Comparison of ENCODE assay signal across 2 cellular contexts in genomic region chr1:199690520-199690919, GRCh38.
TF ChIP-seq lines count a peak whose summit lies in the region.

No MANE protein-coding gene starts in this region.

TF ChIP-seq in A549, 52 proteins besides CTCF, POLR2A, EP300 and RAD21 (continued from another document):
- TF ChIP-seq RNF2 (IDR thresholded peaks at IDR 0.05; ENCODE audit: borderline replicate concordance, low read depth) (no peak), MAZ (IDR thresholded peaks at IDR 0.05; ENCODE audit: borderline replicate concordance, low read depth, low read length) (no peak), PBX3 (IDR thresholded peaks at IDR 0.05) (no peak), HEYL (CRISPR knock-in tag; IDR thresholded peaks at IDR 0.05) (no peak), FOSB (CRISPR knock-in tag; IDR thresholded peaks at IDR 0.05) (no peak), TP53 (CRISPR knock-in tag; IDR thresholded peaks at IDR 0.05) (no peak), HDAC2 (IDR thresholded peaks at IDR 0.05) (no peak), HOXB13 (CRISPR knock-in tag; IDR thresholded peaks at IDR 0.05; ENCODE audit: low read depth) (no peak), ZFP36 (IDR thresholded peaks at IDR 0.05; ENCODE audit: borderline replicate concordance, partially characterized antibody) (no peak), KDM1A (IDR thresholded peaks at IDR 0.05; ENCODE audit: low read depth) (no peak)
- TF ChIP-seq, protein P1, sequence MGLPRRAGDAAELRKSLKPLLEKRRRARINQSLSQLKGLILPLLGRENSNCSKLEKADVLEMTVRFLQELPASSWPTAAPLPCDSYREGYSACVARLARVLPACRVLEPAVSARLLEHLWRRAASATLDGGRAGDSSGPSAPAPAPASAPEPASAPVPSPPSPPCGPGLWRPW (IDR thresholded peaks at IDR 0.05), result no peak
- TF ChIP-seq, protein P2, sequence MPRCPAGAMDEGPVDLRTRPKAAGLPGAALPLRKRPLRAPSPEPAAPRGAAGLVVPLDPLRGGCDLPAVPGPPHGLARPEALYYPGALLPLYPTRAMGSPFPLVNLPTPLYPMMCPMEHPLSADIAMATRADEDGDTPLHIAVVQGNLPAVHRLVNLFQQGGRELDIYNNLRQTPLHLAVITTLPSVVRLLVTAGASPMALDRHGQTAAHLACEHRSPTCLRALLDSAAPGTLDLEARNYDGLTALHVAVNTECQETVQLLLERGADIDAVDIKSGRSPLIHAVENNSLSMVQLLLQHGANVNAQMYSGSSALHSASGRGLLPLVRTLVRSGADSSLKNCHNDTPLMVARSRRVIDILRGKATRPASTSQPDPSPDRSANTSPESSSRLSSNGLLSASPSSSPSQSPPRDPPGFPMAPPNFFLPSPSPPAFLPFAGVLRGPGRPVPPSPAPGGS (IDR thresholded peaks at IDR 0.05), result no peak

TF ChIP-seq in GM23338, 12 proteins besides CTCF, POLR2A, EP300 and RAD21 (continued from another document):
- TF ChIP-seq, protein P3, sequence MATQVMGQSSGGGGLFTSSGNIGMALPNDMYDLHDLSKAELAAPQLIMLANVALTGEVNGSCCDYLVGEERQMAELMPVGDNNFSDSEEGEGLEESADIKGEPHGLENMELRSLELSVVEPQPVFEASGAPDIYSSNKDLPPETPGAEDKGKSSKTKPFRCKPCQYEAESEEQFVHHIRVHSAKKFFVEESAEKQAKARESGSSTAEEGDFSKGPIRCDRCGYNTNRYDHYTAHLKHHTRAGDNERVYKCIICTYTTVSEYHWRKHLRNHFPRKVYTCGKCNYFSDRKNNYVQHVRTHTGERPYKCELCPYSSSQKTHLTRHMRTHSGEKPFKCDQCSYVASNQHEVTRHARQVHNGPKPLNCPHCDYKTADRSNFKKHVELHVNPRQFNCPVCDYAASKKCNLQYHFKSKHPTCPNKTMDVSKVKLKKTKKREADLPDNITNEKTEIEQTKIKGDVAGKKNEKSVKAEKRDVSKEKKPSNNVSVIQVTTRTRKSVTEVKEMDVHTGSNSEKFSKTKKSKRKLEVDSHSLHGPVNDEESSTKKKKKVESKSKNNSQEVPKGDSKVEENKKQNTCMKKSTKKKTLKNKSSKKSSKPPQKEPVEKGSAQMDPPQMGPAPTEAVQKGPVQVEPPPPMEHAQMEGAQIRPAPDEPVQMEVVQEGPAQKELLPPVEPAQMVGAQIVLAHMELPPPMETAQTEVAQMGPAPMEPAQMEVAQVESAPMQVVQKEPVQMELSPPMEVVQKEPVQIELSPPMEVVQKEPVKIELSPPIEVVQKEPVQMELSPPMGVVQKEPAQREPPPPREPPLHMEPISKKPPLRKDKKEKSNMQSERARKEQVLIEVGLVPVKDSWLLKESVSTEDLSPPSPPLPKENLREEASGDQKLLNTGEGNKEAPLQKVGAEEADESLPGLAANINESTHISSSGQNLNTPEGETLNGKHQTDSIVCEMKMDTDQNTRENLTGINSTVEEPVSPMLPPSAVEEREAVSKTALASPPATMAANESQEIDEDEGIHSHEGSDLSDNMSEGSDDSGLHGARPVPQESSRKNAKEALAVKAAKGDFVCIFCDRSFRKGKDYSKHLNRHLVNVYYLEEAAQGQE (IDR thresholded peaks at IDR 0.05; ENCODE audit: unreplicated experiment), result no peak
- TF ChIP-seq, protein P4, sequence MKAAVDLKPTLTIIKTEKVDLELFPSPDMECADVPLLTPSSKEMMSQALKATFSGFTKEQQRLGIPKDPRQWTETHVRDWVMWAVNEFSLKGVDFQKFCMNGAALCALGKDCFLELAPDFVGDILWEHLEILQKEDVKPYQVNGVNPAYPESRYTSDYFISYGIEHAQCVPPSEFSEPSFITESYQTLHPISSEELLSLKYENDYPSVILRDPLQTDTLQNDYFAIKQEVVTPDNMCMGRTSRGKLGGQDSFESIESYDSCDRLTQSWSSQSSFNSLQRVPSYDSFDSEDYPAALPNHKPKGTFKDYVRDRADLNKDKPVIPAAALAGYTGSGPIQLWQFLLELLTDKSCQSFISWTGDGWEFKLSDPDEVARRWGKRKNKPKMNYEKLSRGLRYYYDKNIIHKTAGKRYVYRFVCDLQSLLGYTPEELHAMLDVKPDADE (IDR thresholded peaks at IDR 0.05), result no peak
- no peak for TF ChIP-seq ZNF331 (CRISPR knock-in tag; IDR thresholded peaks at IDR 0.05; ENCODE audit: low read depth)
- TF ChIP-seq, protein P5, sequence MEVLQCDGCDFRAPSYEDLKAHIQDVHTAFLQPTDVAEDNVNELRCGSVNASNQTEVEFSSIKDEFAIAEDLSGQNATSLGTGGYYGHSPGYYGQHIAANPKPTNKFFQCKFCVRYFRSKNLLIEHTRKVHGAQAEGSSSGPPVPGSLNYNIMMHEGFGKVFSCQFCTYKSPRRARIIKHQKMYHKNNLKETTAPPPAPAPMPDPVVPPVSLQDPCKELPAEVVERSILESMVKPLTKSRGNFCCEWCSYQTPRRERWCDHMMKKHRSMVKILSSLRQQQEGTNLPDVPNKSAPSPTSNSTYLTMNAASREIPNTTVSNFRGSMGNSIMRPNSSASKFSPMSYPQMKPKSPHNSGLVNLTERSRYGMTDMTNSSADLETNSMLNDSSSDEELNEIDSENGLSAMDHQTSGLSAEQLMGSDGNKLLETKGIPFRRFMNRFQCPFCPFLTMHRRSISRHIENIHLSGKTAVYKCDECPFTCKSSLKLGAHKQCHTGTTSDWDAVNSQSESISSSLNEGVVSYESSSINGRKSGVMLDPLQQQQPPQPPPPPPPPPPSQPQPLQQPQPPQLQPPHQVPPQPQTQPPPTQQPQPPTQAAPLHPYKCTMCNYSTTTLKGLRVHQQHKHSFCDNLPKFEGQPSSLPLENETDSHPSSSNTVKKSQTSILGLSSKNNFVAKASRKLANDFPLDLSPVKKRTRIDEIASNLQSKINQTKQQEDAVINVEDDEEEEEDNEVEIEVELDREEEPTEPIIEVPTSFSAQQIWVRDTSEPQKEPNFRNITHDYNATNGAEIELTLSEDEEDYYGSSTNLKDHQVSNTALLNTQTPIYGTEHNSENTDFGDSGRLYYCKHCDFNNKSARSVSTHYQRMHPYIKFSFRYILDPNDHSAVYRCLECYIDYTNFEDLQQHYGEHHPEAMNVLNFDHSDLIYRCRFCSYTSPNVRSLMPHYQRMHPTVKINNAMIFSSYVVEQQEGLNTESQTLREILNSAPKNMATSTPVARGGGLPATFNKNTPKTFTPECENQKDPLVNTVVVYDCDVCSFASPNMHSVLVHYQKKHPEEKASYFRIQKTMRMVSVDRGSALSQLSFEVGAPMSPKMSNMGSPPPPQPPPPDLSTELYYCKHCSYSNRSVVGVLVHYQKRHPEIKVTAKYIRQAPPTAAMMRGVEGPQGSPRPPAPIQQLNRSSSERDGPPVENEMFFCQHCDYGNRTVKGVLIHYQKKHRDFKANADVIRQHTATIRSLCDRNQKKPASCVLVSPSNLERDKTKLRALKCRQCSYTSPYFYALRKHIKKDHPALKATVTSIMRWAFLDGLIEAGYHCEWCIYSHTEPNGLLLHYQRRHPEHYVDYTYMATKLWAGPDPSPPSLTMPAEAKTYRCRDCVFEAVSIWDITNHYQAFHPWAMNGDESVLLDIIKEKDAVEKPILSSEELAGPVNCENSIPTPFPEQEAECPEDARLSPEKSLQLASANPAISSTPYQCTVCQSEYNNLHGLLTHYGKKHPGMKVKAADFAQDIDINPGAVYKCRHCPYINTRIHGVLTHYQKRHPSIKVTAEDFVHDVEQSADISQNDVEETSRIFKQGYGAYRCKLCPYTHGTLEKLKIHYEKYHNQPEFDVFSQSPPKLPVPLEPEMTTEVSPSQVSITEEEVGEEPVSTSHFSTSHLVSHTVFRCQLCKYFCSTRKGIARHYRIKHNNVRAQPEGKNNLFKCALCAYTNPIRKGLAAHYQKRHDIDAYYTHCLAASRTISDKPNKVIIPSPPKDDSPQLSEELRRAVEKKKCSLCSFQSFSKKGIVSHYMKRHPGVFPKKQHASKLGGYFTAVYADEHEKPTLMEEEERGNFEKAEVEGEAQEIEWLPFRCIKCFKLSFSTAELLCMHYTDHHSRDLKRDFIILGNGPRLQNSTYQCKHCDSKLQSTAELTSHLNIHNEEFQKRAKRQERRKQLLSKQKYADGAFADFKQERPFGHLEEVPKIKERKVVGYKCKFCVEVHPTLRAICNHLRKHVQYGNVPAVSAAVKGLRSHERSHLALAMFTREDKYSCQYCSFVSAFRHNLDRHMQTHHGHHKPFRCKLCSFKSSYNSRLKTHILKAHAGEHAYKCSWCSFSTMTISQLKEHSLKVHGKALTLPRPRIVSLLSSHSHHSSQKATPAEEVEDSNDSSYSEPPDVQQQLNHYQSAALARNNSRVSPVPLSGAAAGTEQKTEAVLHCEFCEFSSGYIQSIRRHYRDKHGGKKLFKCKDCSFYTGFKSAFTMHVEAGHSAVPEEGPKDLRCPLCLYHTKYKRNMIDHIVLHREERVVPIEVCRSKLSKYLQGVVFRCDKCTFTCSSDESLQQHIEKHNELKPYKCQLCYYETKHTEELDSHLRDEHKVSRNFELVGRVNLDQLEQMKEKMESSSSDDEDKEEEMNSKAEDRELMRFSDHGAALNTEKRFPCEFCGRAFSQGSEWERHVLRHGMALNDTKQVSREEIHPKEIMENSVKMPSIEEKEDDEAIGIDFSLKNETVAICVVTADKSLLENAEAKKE (CRISPR knock-in tag; IDR thresholded peaks at IDR 0.05), result no peak
- no peak for TF ChIP-seq POLR2AphosphoS5 (IDR thresholded peaks at IDR 0.05; ENCODE audit: low read depth)
- TF ChIP-seq JUNB (IDR thresholded peaks at IDR 0.05; ENCODE audit: unreplicated experiment), result no peak
- TF ChIP-seq EZH2phosphoT487 (IDR thresholded peaks at IDR 0.05; ENCODE audit: unreplicated experiment), result no peak
- no peak for TF ChIP-seq EZH2 (IDR thresholded peaks at IDR 0.05; ENCODE audit: low read depth, unreplicated experiment)
